In genomic region chr1:12372761-12373160, GRCh38 we compare ENCODE assay signal across 15 cellular contexts.
A peak's percentile ranks its signal among the peaks of the same experiment; 100 is the strongest.
DNase-seq lines count a peak whose midpoint lies in the region; ATAC-seq and TF ChIP-seq lines count a peak whose summit lies in the region.
"Had no signal": no experiment of that assay in that cellular context is flagged by ENCODE, and none has a peak within 500 bp of the region (broad histone marks: within the 10 kb centered on the region; RNA-seq: fewer than 3 reads in every experiment).

No MANE protein-coding gene starts in this region.

- 37 to 66% methylated on average over 3 of the region's 3 CpGs for WGBS in gastroesophageal sphincter (ENCODE audit: low coverage in 1 of 2), 2 donors

- TF ChIP-seq POLR2A in gastroesophageal sphincter (IDR thresholded peaks at IDR 0.05): no peak

- TF ChIP-seq EP300 in gastroesophageal sphincter (IDR thresholded peaks at IDR 0.05): no peak

- no peaks in the 10 kb centered on the region for H3K27me3 Mint-ChIP-seq in T-cell
- no peaks in the 10 kb centered on the region for H3K27me3 Mint-ChIP-seq in mesothelial cell of epicardium (ENCODE audit: low read depth)
- peaks cover under 1% of the 10 kb centered on the region for H3K27me3 Mint-ChIP-seq in glutamatergic neuron (ENCODE audit: unreplicated experiment)
- H3K27me3 Mint-ChIP-seq: CD4-positive, alpha-beta memory T cell had no signal

- no peak overlapping the region for H3K27ac ChIP-seq in gastroesophageal sphincter

- no peak for DNase-seq in T-cell
- peak; percentile 55 for DNase-seq in dermis blood vessel endothelial cell
- DNase-seq in mesothelial cell of epicardium (ENCODE audit: low spot score in 2 of 2, unreplicated experiment in 2 of 2): no peak
- DNase-seq in glutamatergic neuron: no peak
- DNase-seq in activated effector memory CD4-positive, alpha-beta T cell treated with anti-CD3 and anti-CD28 coated beads, Interleukin-2, amount 50 U/mL, for 16 hours: no peak
- DNase-seq: C1 segment of cervical spinal cord, Calu3, COR-L47, DMS53, DMS79 treated with DMSO at 0.1 percent for 48 hours, H9 had no signal

- no peaks in the 10 kb centered on the region for H3K9me3 Mint-ChIP-seq in T-cell
- H3K9me3 Mint-ChIP-seq in mesothelial cell of epicardium: no peaks in the 10 kb centered on the region
- no peaks in the 10 kb centered on the region for H3K9me3 Mint-ChIP-seq in glutamatergic neuron (ENCODE audit: unreplicated experiment)
- H3K9me3 Mint-ChIP-seq: CD4-positive, alpha-beta memory T cell; GM23338; H9 had no signal

- H3K27me3 ChIP-seq in gastroesophageal sphincter: no peaks in the 10 kb centered on the region

- H3K4me3 Mint-ChIP-seq in T-cell (no peak overlapping the region), mesothelial cell of epicardium (no peak overlapping the region), glutamatergic neuron (ENCODE audit: unreplicated experiment) (no peak overlapping the region)
- H3K4me3 Mint-ChIP-seq: CD4-positive, alpha-beta memory T cell; GM23338; H9 had no signal

- H3K4me1 Mint-ChIP-seq in T-cell: peaks cover 0 to 7% (median 5%) of the 10 kb centered on the region in 3 donors
- H3K4me1 Mint-ChIP-seq in mesothelial cell of epicardium: peaks cover 59% of the 10 kb centered on the region
- H3K4me1 Mint-ChIP-seq in glutamatergic neuron (ENCODE audit: low read depth, unreplicated experiment): no peaks in the 10 kb centered on the region
- H3K4me1 Mint-ChIP-seq: GM23338, H9 had no signal

- H3K4me1 ChIP-seq in gastroesophageal sphincter: peaks cover 0 to 41% (median 2%) of the 10 kb centered on the region in 3 donors

- peaks cover 0 to 59% of the 10 kb centered on the region in 2 donors for H3K36me3 ChIP-seq in gastroesophageal sphincter

- POLR2A ChIA-PET in T-cell (lab: Charles Lee): no interaction called here

- H3K36me3 Mint-ChIP-seq in T-cell (peaks cover 57% of the 10 kb centered on the region), mesothelial cell of epicardium (peaks cover 24% of the 10 kb centered on the region), glutamatergic neuron (ENCODE audit: unreplicated experiment) (no peaks in the 10 kb centered on the region)

- TF ChIP-seq CTCF in mesothelial cell of epicardium (IDR thresholded peaks at IDR 0.05; ENCODE audit: unreplicated experiment): no peak
- no peak for TF ChIP-seq CTCF in glutamatergic neuron (IDR thresholded peaks at IDR 0.05; ENCODE audit: partially characterized antibody, unreplicated experiment)
- no peak for TF ChIP-seq CTCF in gastroesophageal sphincter (IDR thresholded peaks at IDR 0.05)

- H3K27ac Mint-ChIP-seq in T-cell (peak overlapping the region; percentile 15 to 39), mesothelial cell of epicardium (peak overlapping the region; percentile 75), glutamatergic neuron (ENCODE audit: unreplicated experiment) (no peak overlapping the region)
- H3K27ac Mint-ChIP-seq: GM23338, H9 had no signal

- no peaks in the 10 kb centered on the region for H3K9me3 ChIP-seq in gastroesophageal sphincter

- CTCF ChIA-PET in T-cell (lab: Charles Lee): no interaction called here

- H3K4me3 ChIP-seq in gastroesophageal sphincter: no peak overlapping the region
- H3K4me3 ChIP-seq: GM23338 had no signal

- no peak for ATAC-seq in T-cell (replicated peaks in 1 of 4)
- no peak for ATAC-seq in gastroesophageal sphincter
- ATAC-seq: GM23338, HCT116 had no signal
